14 cellular contexts compared by ENCODE assay signal in the genomic region with DNA sequence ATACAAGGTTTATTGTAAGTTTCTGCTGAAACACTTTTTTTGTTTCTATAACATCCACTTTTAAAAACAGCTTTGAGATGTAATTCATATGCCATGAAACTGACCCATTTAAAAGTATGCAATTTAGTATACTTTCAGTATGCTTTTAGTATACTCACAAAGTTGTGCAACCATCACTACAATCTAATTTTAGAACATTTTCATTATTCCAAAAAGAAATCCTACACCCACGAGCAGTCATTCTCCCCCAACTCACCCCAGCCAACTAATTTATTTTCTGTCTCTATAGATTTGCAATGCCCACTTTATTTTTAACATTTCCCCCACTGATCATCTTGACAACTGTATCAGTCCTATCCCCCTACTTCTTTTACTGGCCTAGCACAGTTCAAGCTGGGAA. TPM values are rescaled to one million over a fixed set of nuclear protein-coding genes. Genes with fewer than 3 reads are reported as not detected.
DNase-seq lines count a peak whose midpoint lies in the region; ATAC-seq, FAIRE-seq and TF ChIP-seq lines count a peak whose summit lies in the region.
"Had no signal": no experiment of that assay in that cellular context is flagged by ENCODE, and none has a peak within 500 bp of the region (broad histone marks: within the 10 kb centered on the region; RNA-seq: fewer than 3 reads in every experiment).

No MANE protein-coding gene starts in this region.

- intact Hi-C loops in MCF 10A (cut with micrococcal nuclease) = no loop called here

- peaks cover 4% of the 10 kb centered on the region for H3K36me3 ChIP-seq in adipocyte (ENCODE audit: control insufficient read depth, insufficient read depth, low read length, severe bottlenecking)

- no peak for ATAC-seq in memory B cell (ENCODE audit: low read depth)
- ATAC-seq in stimulated activated memory B cell treated with anti-CD40 and anti-IgM and Interleukin-4, amounts not matched to agents 10 μg/mL and 1 μg/mL and 100 μg/mL, for 72 hours = no peak
- ATAC-seq in GM21515 (IDR thresholded peaks at IDR 0.05; ENCODE audit: unreplicated experiment) = no peak
- ATAC-seq: GM12878, HCT116 had no signal

- no peak overlapping the region for H3K4me3 ChIP-seq in adipocyte (ENCODE audit: low read length)
- H3K4me3 ChIP-seq: BLaER1 treated with 17β-estradiol and CSF1 and Interleukin-3, amounts not matched to agents 10 nM and 100 nM; GM12878 had no signal

- CTCF ChIA-PET in MCF 10A (lab: Yijun Ruan, JAX) = interaction anchor here (1.0 kb wide), 1 partner anchor 23 kb away, joined by 4 read pairs; no protein-coding TSS in a partner anchor
- CTCF ChIA-PET in RWPE1 (lab: Yijun Ruan, JAX) = no interaction called here

- peak; percentile 14 for FAIRE-seq in GM12892 (lab: Jason Lieb, UNC)
- FAIRE-seq: GM12878 had no signal

- TF ChIP-seq POLR2A in GM12892 (IDR thresholded peaks at IDR 0.05; ENCODE audit: low read depth, low read length) = no peak

- TF ChIP-seq CTCF in MCF 10A (IDR thresholded peaks at IDR 0.05; ENCODE audit: unreplicated experiment) = no peak
- TF ChIP-seq CTCF in RWPE1 (conservative IDR thresholded peaks at IDR 0.05; ENCODE audit: low read depth) = no peak

- peak overlapping the region; percentile 17 for H3K27ac Mint-ChIP-seq in memory B cell
- H3K27ac Mint-ChIP-seq in stimulated activated memory B cell treated with anti-CD40 and anti-IgM and Interleukin-4, amounts not matched to agents 10 μg/mL and 1 μg/mL and 100 μg/mL, for 72 hours = peak overlapping the region; percentile 64
- no peak overlapping the region for H3K27ac Mint-ChIP-seq in MCF 10A (ENCODE audit: low read depth, unreplicated experiment)
- H3K27ac Mint-ChIP-seq: CD4-positive, CD25-positive, alpha-beta regulatory T cell had no signal

- H3K9me3 Mint-ChIP-seq in memory B cell (no peaks in the 10 kb centered on the region), MCF 10A (ENCODE audit: unreplicated experiment) (no peaks in the 10 kb centered on the region)
- no peaks in the 10 kb centered on the region for H3K9me3 Mint-ChIP-seq in stimulated activated memory B cell treated with anti-CD40 and anti-IgM and Interleukin-4, amounts not matched to agents 10 μg/mL and 1 μg/mL and 100 μg/mL, for 72 hours

- no peaks in the 10 kb centered on the region for H3K9me3 ChIP-seq in adipocyte (ENCODE audit: control insufficient read depth, low read length)
- H3K9me3 ChIP-seq: BLaER1 treated with 17β-estradiol and CSF1 and Interleukin-3, amounts not matched to agents 10 nM and 100 nM had no signal

- H3K27me3 Mint-ChIP-seq in memory B cell = no peaks in the 10 kb centered on the region
- no peaks in the 10 kb centered on the region for H3K27me3 Mint-ChIP-seq in stimulated activated memory B cell treated with anti-CD40 and anti-IgM and Interleukin-4, amounts not matched to agents 10 μg/mL and 1 μg/mL and 100 μg/mL, for 72 hours
- H3K27me3 Mint-ChIP-seq in MCF 10A (ENCODE audit: insufficient read depth, unreplicated experiment) = no peaks in the 10 kb centered on the region
- H3K27me3 Mint-ChIP-seq: CD4-positive, CD25-positive, alpha-beta regulatory T cell had no signal

- peaks cover under 1% of the 10 kb centered on the region for H3K4me1 Mint-ChIP-seq in memory B cell
- H3K4me1 Mint-ChIP-seq in stimulated activated memory B cell treated with anti-CD40 and anti-IgM and Interleukin-4, amounts not matched to agents 10 μg/mL and 1 μg/mL and 100 μg/mL, for 72 hours = peaks cover 2% of the 10 kb centered on the region
- no peaks in the 10 kb centered on the region for H3K4me1 Mint-ChIP-seq in MCF 10A (ENCODE audit: insufficient read depth, unreplicated experiment)
- H3K4me1 Mint-ChIP-seq: CD4-positive, CD25-positive, alpha-beta regulatory T cell had no signal

- no peak for DNase-seq in GM12892 (ENCODE audit: insufficient read length)
- peak; percentile 50 for DNase-seq in adipocyte (ENCODE audit: low read depth)
- DNase-seq in memory B cell (ENCODE audit: low spot score in 2 of 2) = no peak
- DNase-seq in MCF 10A (ENCODE audit: unreplicated experiment) = no peak
- DNase-seq in RWPE1 (ENCODE audit: low spot score) = no peak
- DNase-seq: 8988T; AML-193; CD4-positive, CD25-positive, alpha-beta regulatory T cell; DMS53 had no signal

- H3K27me3 ChIP-seq in adipocyte (replicated peaks; ENCODE audit: control insufficient read depth, insufficient read depth, low read length) = no peaks in the 10 kb centered on the region
- H3K27me3 ChIP-seq: BLaER1 treated with 17β-estradiol and CSF1 and Interleukin-3, amounts not matched to agents 10 nM and 100 nM had no signal

- peaks cover 18% of the 10 kb centered on the region for H3K4me1 ChIP-seq in adipocyte (ENCODE audit: control insufficient read depth, insufficient read depth, low read length)

- H3K27ac ChIP-seq in RWPE1 = no peak overlapping the region
- H3K27ac ChIP-seq: BLaER1 treated with 17β-estradiol and CSF1 and Interleukin-3, amounts not matched to agents 10 nM and 100 nM had no signal

- H3K4me3 Mint-ChIP-seq in memory B cell = no peak overlapping the region
- H3K4me3 Mint-ChIP-seq in stimulated activated memory B cell treated with anti-CD40 and anti-IgM and Interleukin-4, amounts not matched to agents 10 μg/mL and 1 μg/mL and 100 μg/mL, for 72 hours = no peak overlapping the region
- no peak overlapping the region for H3K4me3 Mint-ChIP-seq in MCF 10A (ENCODE audit: unreplicated experiment)
- H3K4me3 Mint-ChIP-seq: CD4-positive, CD25-positive, alpha-beta regulatory T cell had no signal

- no peak overlapping the region for H3K9ac ChIP-seq in adipocyte (ENCODE audit: low read length)
- H3K9ac ChIP-seq: BLaER1 treated with 17β-estradiol and CSF1 and Interleukin-3, amounts not matched to agents 10 nM and 100 nM had no signal

- BruUV-seq in MCF 10A (replicated peaks; lab: Mats Ljungman, UMichigan) = no TSS peak

- POLR2A ChIA-PET in MCF 10A (lab: Yijun Ruan, JAX) (no interaction called here), RWPE1 (lab: Yijun Ruan, JAX; ENCODE audit: low non-redundant PET) (no interaction called here)

- H3K36me3 Mint-ChIP-seq in memory B cell (peaks cover 45% of the 10 kb centered on the region), MCF 10A (ENCODE audit: insufficient read depth, unreplicated experiment) (peaks cover 8% of the 10 kb centered on the region)
- H3K36me3 Mint-ChIP-seq in stimulated activated memory B cell treated with anti-CD40 and anti-IgM and Interleukin-4, amounts not matched to agents 10 μg/mL and 1 μg/mL and 100 μg/mL, for 72 hours = peaks cover 67% of the 10 kb centered on the region

RNA-seq across cellular contexts. Expression of a gene that starts 39.1 kb away (rescaled TPM):
- 83.9 TPM for polyA plus RNA-seq in GM12892 (2012; ENCODE audit: missing spikeins)
- 59.4 and 69.0 TPM in 2 replicates for total RNA-seq in MCF 10A (2022)
